In the genomic region with DNA sequence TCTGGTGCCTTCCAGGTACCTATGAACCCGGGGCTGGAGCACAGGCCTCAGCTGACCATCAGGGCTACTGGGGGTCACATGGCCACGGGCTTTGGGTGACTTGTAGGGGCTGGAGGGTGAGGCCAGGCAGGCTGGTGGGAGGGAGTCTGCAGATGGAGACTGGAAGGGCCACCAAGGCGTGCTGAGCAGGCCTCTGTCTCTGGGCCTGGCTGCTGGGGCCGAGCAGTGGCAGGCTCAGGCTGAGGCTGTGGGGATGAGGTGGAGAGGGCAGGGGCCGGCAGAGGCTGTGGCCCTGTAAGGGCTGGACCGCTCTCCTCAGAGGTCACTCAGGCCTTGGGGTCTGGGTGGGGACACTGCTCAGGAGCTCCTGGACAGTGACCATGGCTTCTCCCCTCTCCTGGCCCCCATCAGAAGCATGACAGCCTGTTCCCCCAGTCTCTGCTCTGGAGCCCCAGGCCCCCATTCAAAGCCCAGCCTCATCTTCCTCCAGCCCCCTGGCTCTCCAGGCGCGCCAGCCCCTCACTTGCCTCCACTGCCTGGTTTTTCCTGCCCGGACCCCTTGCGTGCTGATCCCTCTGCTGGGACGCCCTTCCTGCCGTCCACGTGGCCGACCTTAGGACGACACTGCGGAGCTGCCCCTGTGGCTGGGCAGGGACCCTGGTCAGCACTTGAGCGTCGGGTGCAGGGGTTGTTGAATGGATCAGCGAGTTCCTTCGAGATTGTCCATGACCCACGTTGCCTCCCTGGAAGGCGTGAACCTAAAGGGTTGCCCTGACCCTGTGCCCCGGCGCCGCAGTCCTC, we compare ENCODE assay signal across 18 cellular contexts.
"Had no signal": no experiment of that assay in that cellular context is flagged by ENCODE, and none has a peak within 500 bp of the region (broad histone marks: within the 10 kb centered on the region; RNA-seq: fewer than 3 reads in every experiment).

No MANE protein-coding gene starts in this region.

- H3K9me3 ChIP-seq: esophagus muscularis mucosa, left ventricle myocardium inferior, thyroid gland, vagina had no signal

- ATAC-seq: activated CD8-positive, alpha-beta T cell treated with anti-CD3 and anti-CD28 coated beads, Interleukin-2, amount 10 ng/mL, durations not matched to agents 7 days and 5 days had no signal

- H3K27ac ChIP-seq: brain microvascular endothelial cell, dorsolateral prefrontal cortex, esophagus muscularis mucosa, left ventricle myocardium inferior, parathyroid adenoma, thyroid gland, vagina had no signal

- H3K4me1 ChIP-seq: left ventricle myocardium inferior, parathyroid adenoma, thyroid gland, vagina had no signal

- H3K4me3 ChIP-seq: esophagus muscularis mucosa, left ventricle myocardium inferior, thyroid gland, vagina had no signal

- H3K27me3 ChIP-seq: dorsolateral prefrontal cortex, vagina had no signal

- DNase-seq: activated CD4-positive, alpha-beta T cell treated with anti-CD3 and anti-CD28 coated beads for 1 hour; activated CD8-positive, alpha-beta T cell treated with anti-CD3 and anti-CD28 coated beads, Interleukin-2, amount 10 ng/mL, durations not matched to agents 7 days and 5 days; activated gamma-delta T cell; activated T-cell treated with anti-CD3 and anti-CD28 coated beads, Interleukin-2, amount 50 U/mL, for 24 hours; amygdala; brain microvascular endothelial cell; cerebellar nuclear complex; foreskin fibroblast; left ventricle myocardium inferior; mesenchymal stem cell; stimulated activated CD4-positive, alpha-beta T cell treated with anti-CD3 and anti-CD28 coated beads, Interleukin-15, amount 100 ng/mL, for 24 hours; stimulated activated CD4-positive, alpha-beta T cell treated with anti-CD3 and anti-CD28 coated beads, Interleukin-4, amount 100 ng/mL, for 4 hours; T1000; thyroid gland had no signal

- H3K79me2 ChIP-seq: parathyroid adenoma had no signal

- H3K36me3 ChIP-seq: brain microvascular endothelial cell, esophagus muscularis mucosa, left ventricle myocardium inferior, thyroid gland, vagina had no signal

- H2AFZ ChIP-seq: parathyroid adenoma had no signal
